8 cellular contexts compared by ENCODE assay signal in the genomic region with DNA sequence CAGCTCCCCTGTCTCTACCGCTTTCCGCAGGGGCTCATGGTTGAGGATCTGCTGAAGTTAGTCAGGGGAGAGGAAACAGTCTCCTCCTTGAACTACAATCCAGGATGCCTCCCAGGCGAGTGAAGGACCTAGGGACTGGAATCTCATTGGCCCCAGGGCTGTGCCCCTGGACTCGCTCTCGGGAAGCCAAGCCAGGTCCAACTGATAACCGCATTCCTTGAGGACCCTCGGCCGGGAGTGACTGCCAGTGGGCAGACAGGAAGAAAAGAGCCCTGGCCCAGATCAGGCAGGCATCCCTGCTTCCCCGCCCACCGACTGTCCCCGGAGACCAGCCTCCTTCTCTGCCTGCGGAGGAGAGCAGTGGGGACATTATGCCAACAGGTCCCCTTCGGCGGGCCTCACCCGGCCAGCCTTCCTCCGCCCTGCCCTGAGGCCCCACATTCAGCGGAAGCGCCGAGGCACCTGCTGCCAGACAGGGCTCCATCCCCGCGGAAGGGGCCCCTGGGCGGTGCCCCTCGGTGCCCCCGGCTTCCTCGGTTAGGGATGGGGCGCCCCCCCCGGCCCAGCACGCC. TPM values are rescaled to one million over a fixed set of nuclear protein-coding genes. Genes with fewer than 3 reads are reported as not detected.
A peak's percentile ranks its signal among the peaks of the same experiment; 100 is the strongest.
DNase-seq lines count a peak whose midpoint lies in the region; ATAC-seq lines count a peak whose summit lies in the region.

No MANE protein-coding gene starts in this region.

- intact Hi-C loops in activated CD4-positive, alpha-beta T cell treated with anti-CD3 and anti-CD28 coated beads for 36 hours (cut with DNase I, micrococcal nuclease): no loop called here

- no peak overlapping the region for H3K27ac Mint-ChIP-seq in activated CD4-positive, alpha-beta T cell treated with anti-CD3 and anti-CD28 coated beads for 36 hours

- ATAC-seq in activated CD4-positive, alpha-beta T cell treated with anti-CD3 and anti-CD28 coated beads for 36 hours: peak; percentile 47

- peak overlapping the region; percentile 66 for H3K4me3 Mint-ChIP-seq in activated CD4-positive, alpha-beta T cell treated with anti-CD3 and anti-CD28 coated beads for 36 hours

- POLR2A ChIA-PET in activated CD4-positive, alpha-beta T cell treated with anti-CD3 and anti-CD28 coated beads for 36 hours (lab: Charles Lee): no interaction called here

- peaks cover 9% of the 10 kb centered on the region for H3K27me3 Mint-ChIP-seq in activated CD4-positive, alpha-beta T cell treated with anti-CD3 and anti-CD28 coated beads for 36 hours

- no peaks in the 10 kb centered on the region for H3K9me3 Mint-ChIP-seq in activated CD4-positive, alpha-beta T cell treated with anti-CD3 and anti-CD28 coated beads for 36 hours (ENCODE audit: low read depth)

- H3K36me3 Mint-ChIP-seq in activated CD4-positive, alpha-beta T cell treated with anti-CD3 and anti-CD28 coated beads for 36 hours (ENCODE audit: low read depth): no peaks in the 10 kb centered on the region

- DNase-seq in activated CD4-positive, alpha-beta T cell treated with anti-CD3 and anti-CD28 coated beads for 36 hours: peak; percentile 45
- DNase-seq in activated CD4-positive, alpha-beta T cell treated with anti-CD3 and anti-CD28 coated beads for 1 hour: no peak
- DNase-seq in activated CD8-positive, alpha-beta memory T cell treated with anti-CD3 and anti-CD28 coated beads, Interleukin-2, amount 50 U/mL, for 48 hours: peak; percentile 61
- DNase-seq in stimulated activated CD4-positive, alpha-beta T cell treated with anti-CD3 and anti-CD28 coated beads, Interleukin-2, amount 100 ng/mL, for 24 hours: peak; percentile 22 to 35
- no peak for DNase-seq in epidermal melanocyte (ENCODE audit: insufficient read length, low spot score)
- DNase-seq in pons (ENCODE audit: low spot score): no peak
- DNase-seq in NCI-H1092 treated with DMSO at 0.1 percent for 48 hours (lab: John Stamatoyannopoulos, UW): no peak

- H3K4me1 Mint-ChIP-seq in activated CD4-positive, alpha-beta T cell treated with anti-CD3 and anti-CD28 coated beads for 36 hours: peaks cover 5% of the 10 kb centered on the region

- CTCF ChIA-PET in activated CD4-positive, alpha-beta T cell treated with anti-CD3 and anti-CD28 coated beads for 36 hours (lab: Charles Lee): interaction anchor here (0.5 kb wide), 1 partner anchor 30 kb away, joined by 3 read pairs; no protein-coding TSS in a partner anchor

- peak overlapping the region; percentile 51 for H3K4me3 ChIP-seq in iPS-11a (ENCODE audit: low read depth, low read length)

RNA-seq across cellular contexts. Expression of a gene that starts 0.8 kb away (rescaled TPM):
- 1 to 10 TPM; 1.1 to 1.2 TPM for total RNA-seq in activated CD4-positive, alpha-beta T cell treated with anti-CD3 and anti-CD28 coated beads for 36 hours

Comparison
In these comparisons a context has a peak if more than half of its experiments do, and no peak if none do; other contexts are left out.
1. DNase-seq: peak in activated CD4-positive, alpha-beta T cell treated with anti-CD3 and anti-CD28 coated beads for 36 hours (single experiment), activated CD8-positive, alpha-beta memory T cell treated with anti-CD3 and anti-CD28 coated beads, Interleukin-2, amount 50 U/mL, for 48 hours (single experiment) and stimulated activated CD4-positive, alpha-beta T cell treated with anti-CD3 and anti-CD28 coated beads, Interleukin-2, amount 100 ng/mL, for 24 hours (2 of 2); none in activated CD4-positive, alpha-beta T cell treated with anti-CD3 and anti-CD28 coated beads for 1 hour (single experiment), epidermal melanocyte (single experiment), pons (single experiment) and NCI-H1092 treated with DMSO at 0.1 percent for 48 hours (single experiment).